Comparison of ENCODE assay signal across 1 cellular context in genomic region chr16:77271532-77272426, GRCh38.
TF ChIP-seq lines count a peak whose summit lies in the region.

No MANE protein-coding gene starts in this region.

TF ChIP-seq in HepG2, 621 proteins besides CTCF, POLR2A, EP300 and RAD21 (continued from another document):
- TF ChIP-seq RERE (CRISPR knock-in tag; IDR thresholded peaks at IDR 0.05; ENCODE audit: low read depth) (no peak), GPN1 (CRISPR knock-in tag; IDR thresholded peaks at IDR 0.05; ENCODE audit: borderline replicate concordance) (no peak), ZNF678 (CRISPR knock-in tag; IDR thresholded peaks at IDR 0.05) (no peak), IRF2 (CRISPR knock-in tag; IDR thresholded peaks at IDR 0.05) (no peak), SOX13 (IDR thresholded peaks at IDR 0.05) (peak; percentile 58), SOX13 (CRISPR knock-in tag; conservative IDR thresholded peaks at IDR 0.05 in 1 of 2, IDR thresholded peaks at IDR 0.05 in 1 of 2) (peak in 1 of 2 experiments; percentile 86; a peak in 2 of 4 replicates), CENPT (CRISPR knock-in tag; IDR thresholded peaks at IDR 0.05; ENCODE audit: low read depth) (no peak), TBX2 (CRISPR knock-in tag; IDR thresholded peaks at IDR 0.05; ENCODE audit: borderline replicate concordance) (0 out of 2 replicates have a peak, but pooled peaks have one; percentile 18), ZNF496 (CRISPR knock-in tag; IDR thresholded peaks at IDR 0.05; ENCODE audit: insufficient replicate concordance) (no peak), SOX5 (CRISPR knock-in tag; IDR thresholded peaks at IDR 0.05; ENCODE audit: borderline replicate concordance) (peak; percentile 80; the same call in 1 of the 2 replicates), ELF3 (CRISPR knock-in tag; IDR thresholded peaks at IDR 0.05) (0 out of 2 replicates have a peak, but pooled peaks have one; percentile 19), SOX6 (IDR thresholded peaks at IDR 0.05) (no peak), SOX6 (CRISPR knock-in tag; IDR thresholded peaks at IDR 0.05) (peak; percentile 73), MAFK (conservative IDR thresholded peaks at IDR 0.05 in 1 of 2, IDR thresholded peaks at IDR 0.05 in 1 of 2; ENCODE audit: low read length in 2 of 2) (no peak), CCAR2 (optimal IDR thresholded peaks at IDR 0.05; ENCODE audit: low read depth, low read length) (no peak)
